10 cellular contexts compared by ENCODE assay signal in genomic region chr11:35174666-35175065, GRCh38. TPM values are rescaled to one million over a fixed set of nuclear protein-coding genes. Genes with fewer than 3 reads are reported as not detected.
DNase-seq lines count a peak whose midpoint lies in the region; ATAC-seq, FAIRE-seq and TF ChIP-seq lines count a peak whose summit lies in the region.
"Had no signal": no experiment of that assay in that cellular context is flagged by ENCODE, and none has a peak within 500 bp of the region (broad histone marks: within the 10 kb centered on the region; RNA-seq: fewer than 3 reads in every experiment).

No MANE protein-coding gene starts in this region.

- dilution Hi-C loops in endothelial cell of umbilical vein (cut with MboI; ENCODE audit: extremely low pct_ligation_motif_present, low sequenced_read_pairs) = no loop called here

- no peak for FAIRE-seq in endothelial cell of umbilical vein (lab: Jason Lieb, UNC)

- H3K9me3 ChIP-seq in RWPE2 (ENCODE audit: severe bottlenecking) (no peaks in the 10 kb centered on the region), endothelial cell of umbilical vein (replicated peaks; ENCODE audit: control insufficient read depth, insufficient read depth, low read length) (no peaks in the 10 kb centered on the region), sigmoid colon (no peaks in the 10 kb centered on the region), gastrocnemius medialis (no peaks in the 10 kb centered on the region)

- H4K20me1 ChIP-seq in endothelial cell of umbilical vein (replicated peaks; ENCODE audit: control insufficient read depth, extremely low read depth, insufficient read depth, low read length) = no peaks in the 10 kb centered on the region

- WGBS in sigmoid colon, 2 donors = 37 to 39% methylated on average over 3 of the region's 3 CpGs

- peak overlapping the region; percentile 2 for H3K4me2 ChIP-seq in endothelial cell of umbilical vein (ENCODE audit: insufficient read depth, low read length)

- TF ChIP-seq CTCF in RWPE2 (IDR thresholded peaks at IDR 0.05; ENCODE audit: poor library complexity, severe bottlenecking) (no peak), endothelial cell of umbilical vein (IDR thresholded peaks at IDR 0.05; ENCODE audit: extremely low read depth in 1 of 2, insufficient read depth in 1 of 2, low read depth in 1 of 2, low read length in 2 of 2) (no peak), sigmoid colon (IDR thresholded peaks at IDR 0.05) (no peak), gastrocnemius medialis (IDR thresholded peaks at IDR 0.05 in 4 of 5, conservative IDR thresholded peaks at IDR 0.05 in 1 of 5) (no peak)

- peaks cover 76% of the 10 kb centered on the region for H3K4me1 ChIP-seq in RWPE2 (ENCODE audit: insufficient read depth, poor library complexity, severe bottlenecking)
- peaks cover 23% of the 10 kb centered on the region for H3K4me1 ChIP-seq in endothelial cell of umbilical vein (ENCODE audit: control insufficient read depth, extremely low read depth, insufficient read depth, low read length)
- H3K4me1 ChIP-seq in sigmoid colon = peaks cover 0 to 70% (median 58%) of the 10 kb centered on the region in 4 donors
- peaks cover 0 to 18% of the 10 kb centered on the region in 2 donors for H3K4me1 ChIP-seq in gastrocnemius medialis

- H3K4me3 ChIP-seq in RWPE2 (ENCODE audit: severe bottlenecking) (no peak overlapping the region), endothelial cell of umbilical vein (replicated peaks in 1 of 3; ENCODE audit: insufficient read depth in 1 of 3, low read depth in 1 of 3, low read length in 3 of 3) (no peak overlapping the region), sigmoid colon (no peak overlapping the region), gastrocnemius medialis (no peak overlapping the region)

- peak; percentile 87 for DNase-seq in EH (ENCODE audit: low read depth)
- no peak for DNase-seq in RWPE2 (ENCODE audit: low spot score)
- DNase-seq in endothelial cell of umbilical vein (ENCODE audit: low read depth, low spot score) = peak; percentile 36
- DNase-seq in sigmoid colon = no peak
- no peak for DNase-seq in gastrocnemius medialis
- DNase-seq: midbrain, NCI-H1092 had no signal

- H3K27me3 ChIP-seq in RWPE2 (ENCODE audit: insufficient read depth, poor library complexity, severe bottlenecking) (no peaks in the 10 kb centered on the region), endothelial cell of umbilical vein (ENCODE audit: control insufficient read depth in 2 of 2, insufficient read depth in 2 of 2, low read length in 2 of 2) (no peaks in the 10 kb centered on the region), sigmoid colon (no peaks in the 10 kb centered on the region), gastrocnemius medialis (no peaks in the 10 kb centered on the region)

- peaks cover 84% of the 10 kb centered on the region for H3K79me2 ChIP-seq in endothelial cell of umbilical vein (ENCODE audit: control insufficient read depth, insufficient read depth, low read length)

- no peak for TF ChIP-seq EP300 in sigmoid colon (IDR thresholded peaks at IDR 0.05)

- no peak overlapping the region for H3K9ac ChIP-seq in endothelial cell of umbilical vein (replicated peaks; ENCODE audit: extremely low read depth, insufficient read depth, low read length)

- in situ Hi-C loops in gastrocnemius medialis (cut with MboI; ENCODE audit: low sequenced_read_pairs in 4 of 4) = no loop called here

- H2AFZ ChIP-seq in endothelial cell of umbilical vein (ENCODE audit: low read depth, low read length) = no peak overlapping the region

- H3K27ac ChIP-seq in RWPE2 (ENCODE audit: poor library complexity, severe bottlenecking) (peak overlapping the region; percentile 99), endothelial cell of umbilical vein (ENCODE audit: insufficient read depth, low read depth, low read length) (no peak overlapping the region), sigmoid colon (peak overlapping the region in 3 of 4 donors; percentile 46 to 82 (median 63)), gastrocnemius medialis (peak overlapping the region in 1 of 4 donors; percentile 14)

- H3K36me3 ChIP-seq in RWPE2 (ENCODE audit: low read depth) = peaks cover 80% of the 10 kb centered on the region
- peaks cover 0 to 2% of the 10 kb centered on the region in 2 experiments for H3K36me3 ChIP-seq in endothelial cell of umbilical vein (ENCODE audit: control insufficient read depth in 2 of 2, extremely low read depth in 1 of 2, insufficient read depth in 2 of 2, low read length in 2 of 2)
- peaks cover 0 to 24% (median 4%) of the 10 kb centered on the region in 4 donors for H3K36me3 ChIP-seq in sigmoid colon
- H3K36me3 ChIP-seq in gastrocnemius medialis = peaks cover 0 to 11% of the 10 kb centered on the region in 2 donors

- POLR2A ChIA-PET in endothelial cell of umbilical vein (lab: Charles Lee) = no interaction called here

- ATAC-seq in RWPE2 (ENCODE audit: low read depth) (peak; percentile 13; the same call in 1 of the 3 replicates), GM18868 (IDR thresholded peaks at IDR 0.05; ENCODE audit: unreplicated experiment) (no peak), GM21390 (IDR thresholded peaks at IDR 0.05; ENCODE audit: unreplicated experiment) (no peak), gastrocnemius medialis (no peak), HG03097 (IDR thresholded peaks at IDR 0.05; ENCODE audit: low FRiP score, unreplicated experiment) (no peak)

- CTCF ChIA-PET in endothelial cell of umbilical vein (lab: Charles Lee) = interaction anchor here (0.6 to 1.6 kb wide), 7 partner anchors 9 to 248 kb away, joined by 3 to 9 read pairs (median 3); partner anchors contain the start of gene CD44

- TF ChIP-seq POLR2A in endothelial cell of umbilical vein (IDR thresholded peaks at IDR 0.05; ENCODE audit: low read depth, low read length) = no peak
- no peak for TF ChIP-seq POLR2A in sigmoid colon (IDR thresholded peaks at IDR 0.05)
- no peak for TF ChIP-seq POLR2A in gastrocnemius medialis (IDR thresholded peaks at IDR 0.05)

- BruUV-seq in endothelial cell of umbilical vein (replicated peaks; lab: Mats Ljungman, UMichigan) = no TSS peak

- H3K9me1 ChIP-seq in endothelial cell of umbilical vein (replicated peaks; ENCODE audit: control insufficient read depth, extremely low read depth, insufficient read depth, low read length) = no peaks in the 10 kb centered on the region

- intact Hi-C loops in endothelial cell of umbilical vein (cut with micrococcal nuclease) = no loop called here
- intact Hi-C loops in sigmoid colon (cut with DNase I) = no loop called here
- intact Hi-C loops in gastrocnemius medialis (cut with DNase I; ENCODE audit: low total_unique reads) = no loop called here

TF ChIP-seq in endothelial cell of umbilical vein, 7 proteins besides CTCF, POLR2A, EP300 and RAD21:
- peak; percentile 77 for TF ChIP-seq FOS (IDR thresholded peaks at IDR 0.05; ENCODE audit: borderline replicate concordance, insufficient read depth, low read length)
- TF ChIP-seq GATA2 (IDR thresholded peaks at IDR 0.05; ENCODE audit: insufficient read depth, insufficient read length, low read depth, low read length) = peak; percentile 37
- no peak for TF ChIP-seq MYC (IDR thresholded peaks at IDR 0.05; ENCODE audit: low read depth, low read length)

RNA-seq across cellular contexts. Expression of gene CD44, which starts 35.7 kb away (rescaled TPM):
- total RNA-seq in endothelial cell of umbilical vein = 26.3 and 68.3 TPM in 2 replicates
- polyA plus RNA-seq in endothelial cell of umbilical vein = 25.5 and 27.5 TPM in 2 replicates
- polyA plus RNA-seq in endothelial cell of umbilical vein (2011; cell fraction: cytosol; rRNA removed) = 42.8 and 46.3 TPM in 2 replicates
- 27.3 and 33.4 TPM in 2 replicates for polyA plus RNA-seq in endothelial cell of umbilical vein (2011; cell fraction: nucleus; rRNA removed)
- 458 and 487 TPM in 2 replicates for polyA plus RNA-seq in endothelial cell of umbilical vein (2012)
- 41.8 and 46.8 TPM in 2 replicates for polyA minus RNA-seq in endothelial cell of umbilical vein
- polyA minus RNA-seq in endothelial cell of umbilical vein (2011; cell fraction: cytosol; rRNA and poly(A)+ RNA removed) = 191 TPM
- polyA minus RNA-seq in endothelial cell of umbilical vein (2011; cell fraction: nucleus; rRNA and poly(A)+ RNA removed) = 28.1 and 51.4 TPM in 2 replicates
- 100 to 1,000 TPM in 2 of 4 donors, 10 to 100 TPM in 2; 74.2 to 228 (median 119) TPM for total RNA-seq in sigmoid colon
- 100 to 1,000 TPM in 1 of 3 donors, 10 to 100 TPM in 2; 28.4 to 154 (median 37.8) TPM for polyA plus RNA-seq in sigmoid colon
- total RNA-seq in gastrocnemius medialis = 10 to 100 TPM; 19.5 to 32.5 (median 29.2) TPM

Comparison
In these comparisons a context has a peak if more than half of its experiments do, and no peak if none do; other contexts are left out.
1. DNase-seq: peak in EH (single experiment) and endothelial cell of umbilical vein (single experiment); none in RWPE2 (single experiment), sigmoid colon (single experiment) and gastrocnemius medialis (0 of 2).